9 cellular contexts compared by ENCODE assay signal in the genomic region with DNA sequence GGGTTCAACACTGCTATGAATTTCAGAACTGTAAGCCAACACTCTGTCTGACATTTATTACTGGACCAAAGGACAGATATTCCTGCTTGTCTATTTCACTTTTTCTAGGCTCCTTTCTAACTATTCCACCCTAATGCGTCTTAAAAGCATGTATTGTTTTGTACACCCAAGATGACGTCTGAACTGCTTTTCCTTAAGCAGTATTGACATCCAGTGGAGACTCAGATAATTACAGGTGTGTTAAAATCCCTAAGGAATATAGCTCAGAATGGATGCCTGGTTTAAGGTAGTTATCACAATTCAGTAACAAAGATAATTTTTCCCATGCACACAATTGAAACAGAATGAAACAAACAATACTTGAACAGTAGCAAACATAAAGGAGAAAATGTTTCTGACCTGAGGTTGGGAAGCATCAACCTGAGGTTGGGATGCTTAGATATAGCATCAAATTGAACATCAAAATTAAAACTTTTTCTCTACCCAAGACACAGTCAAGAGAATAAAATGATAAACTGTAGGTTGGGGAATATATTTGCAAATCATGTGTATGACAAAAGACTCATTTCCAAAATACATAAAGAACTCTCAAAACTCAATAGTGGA.
DNase-seq lines count a peak whose midpoint lies in the region; ATAC-seq and TF ChIP-seq lines count a peak whose summit lies in the region.
"Had no signal": no experiment of that assay in that cellular context is flagged by ENCODE, and none has a peak within 500 bp of the region (broad histone marks: within the 10 kb centered on the region; RNA-seq: fewer than 3 reads in every experiment).

No MANE protein-coding gene starts in this region.

- peak in 1 of 2 donors; percentile 72 for ATAC-seq in upper lobe of left lung (ENCODE audit: low FRiP score in 2 of 2)
- ATAC-seq in HG02588 (IDR thresholded peaks at IDR 0.05; ENCODE audit: unreplicated experiment) = no peak
- no peak for ATAC-seq in activated CD4-positive, CD25-positive, alpha-beta regulatory T cell treated with anti-CD3 and anti-CD28 coated beads, Interleukin-2, amount 50 U/mL, for 24 hours

- H2AFZ ChIP-seq in hepatocyte = peak overlapping the region; percentile 8

- H3K4me3 ChIP-seq in WERI-Rb-1 (ENCODE audit: low read depth, low read length) = no peak overlapping the region
- H3K4me3 ChIP-seq in hepatocyte = no peak overlapping the region
- H3K4me3 ChIP-seq in upper lobe of left lung = no peak overlapping the region
- H3K4me3 ChIP-seq: BLaER1 had no signal

- no peaks in the 10 kb centered on the region for H3K36me3 Mint-ChIP-seq in activated CD4-positive, alpha-beta T cell treated with anti-CD3 and anti-CD28 coated beads, Interleukin-2, amount 10 ng/mL, durations not matched to agents 7 days and 5 days (ENCODE audit: low read depth)

- TF ChIP-seq EP300 in upper lobe of left lung (IDR thresholded peaks at IDR 0.05) = no peak

- no peak overlapping the region for H3K27ac ChIP-seq in WERI-Rb-1
- H3K27ac ChIP-seq in hepatocyte = no peak overlapping the region
- no peak overlapping the region for H3K27ac ChIP-seq in upper lobe of left lung
- H3K27ac ChIP-seq: BLaER1 had no signal

- CTCF ChIA-PET in activated CD4-positive, alpha-beta T cell treated with anti-CD3 and anti-CD28 coated beads, Interleukin-2, amount 10 ng/mL, durations not matched to agents 7 days and 5 days (lab: Charles Lee) = no interaction called here

- no peaks in the 10 kb centered on the region for H4K20me1 ChIP-seq in hepatocyte (ENCODE audit: insufficient read depth, poor library complexity, severe bottlenecking)
- H4K20me1 ChIP-seq: BLaER1 had no signal

- no peaks in the 10 kb centered on the region for H3K79me2 ChIP-seq in hepatocyte

- peaks cover 2% of the 10 kb centered on the region for H3K4me1 Mint-ChIP-seq in activated CD4-positive, alpha-beta T cell treated with anti-CD3 and anti-CD28 coated beads, Interleukin-2, amount 10 ng/mL, durations not matched to agents 7 days and 5 days

- TF ChIP-seq POLR2A in upper lobe of left lung (IDR thresholded peaks at IDR 0.05) = no peak

- no peaks in the 10 kb centered on the region for H3K36me3 ChIP-seq in WERI-Rb-1
- no peaks in the 10 kb centered on the region for H3K36me3 ChIP-seq in hepatocyte (replicated peaks; ENCODE audit: insufficient read depth, low read depth)
- no peaks in the 10 kb centered on the region for H3K36me3 ChIP-seq in upper lobe of left lung
- H3K36me3 ChIP-seq: BLaER1 had no signal

- H3K27ac Mint-ChIP-seq in activated CD4-positive, alpha-beta T cell treated with anti-CD3 and anti-CD28 coated beads, Interleukin-2, amount 10 ng/mL, durations not matched to agents 7 days and 5 days = no peak overlapping the region

- H3K9me3 ChIP-seq in WERI-Rb-1 (ENCODE audit: severe bottlenecking) = no peaks in the 10 kb centered on the region
- no peaks in the 10 kb centered on the region for H3K9me3 ChIP-seq in hepatocyte (ENCODE audit: low read depth)
- peaks cover 0 to 4% (median 0%) of the 10 kb centered on the region in 4 donors for H3K9me3 ChIP-seq in upper lobe of left lung
- H3K9me3 ChIP-seq: BLaER1 had no signal

- H3K4me1 ChIP-seq in hepatocyte (ENCODE audit: insufficient read depth) (no peaks in the 10 kb centered on the region), upper lobe of left lung (peaks cover 0 to 4% (median 0%) of the 10 kb centered on the region in 4 donors)

- H3K9me3 Mint-ChIP-seq in activated CD4-positive, alpha-beta T cell treated with anti-CD3 and anti-CD28 coated beads, Interleukin-2, amount 10 ng/mL, durations not matched to agents 7 days and 5 days = no peaks in the 10 kb centered on the region

- peak overlapping the region; percentile 18 for H3K4me2 ChIP-seq in hepatocyte
- H3K4me2 ChIP-seq: BLaER1 had no signal

- H3K4me3 Mint-ChIP-seq in activated CD4-positive, alpha-beta T cell treated with anti-CD3 and anti-CD28 coated beads, Interleukin-2, amount 10 ng/mL, durations not matched to agents 7 days and 5 days = no peak overlapping the region

- H3K27me3 Mint-ChIP-seq in activated CD4-positive, alpha-beta T cell treated with anti-CD3 and anti-CD28 coated beads, Interleukin-2, amount 10 ng/mL, durations not matched to agents 7 days and 5 days = no peaks in the 10 kb centered on the region

- no peaks in the 10 kb centered on the region for H3K27me3 ChIP-seq in WERI-Rb-1 (ENCODE audit: insufficient read depth, low read depth, severe bottlenecking)
- no peaks in the 10 kb centered on the region for H3K27me3 ChIP-seq in hepatocyte
- no peaks in the 10 kb centered on the region for H3K27me3 ChIP-seq in upper lobe of left lung
- H3K27me3 ChIP-seq: BLaER1 had no signal

- 17% methylated on average over 2 of the region's 2 CpGs for WGBS in hepatocyte (ENCODE audit: low lambda C conversion rate, missing lambda C conversion rate)
- 25 to 36% methylated on average over 2 of the region's 2 CpGs for WGBS in upper lobe of left lung, 2 donors

- POLR2A ChIA-PET in activated CD4-positive, alpha-beta T cell treated with anti-CD3 and anti-CD28 coated beads, Interleukin-2, amount 10 ng/mL, durations not matched to agents 7 days and 5 days (lab: Charles Lee) = no interaction called here

- TF ChIP-seq CTCF in WERI-Rb-1 (IDR thresholded peaks at IDR 0.05; ENCODE audit: low read depth, low read length) (0 out of 2 replicates have a peak, but pooled peaks have one; percentile 29), hepatocyte (IDR thresholded peaks at IDR 0.05; ENCODE audit: poor library complexity) (peak; percentile 62), upper lobe of left lung (IDR thresholded peaks at IDR 0.05) (peak; percentile 20 to 74 (median 48))

- H3K9me2 ChIP-seq in hepatocyte (replicated peaks; ENCODE audit: insufficient read depth) = no peaks in the 10 kb centered on the region

- DNase-seq in NCI-H2081 (lab: John Stamatoyannopoulos, UW) (peak; percentile 3 to 52), NCI-H2081 treated with DMSO at 0.1 percent for 48 hours (lab: John Stamatoyannopoulos, UW) (no peak), WERI-Rb-1 (no peak), hepatocyte (ENCODE audit: low spot score) (peak; percentile 57), upper lobe of left lung (no peak)
- no peak for DNase-seq in activated CD4-positive, alpha-beta T cell treated with anti-CD3 and anti-CD28 coated beads, Interleukin-2, amount 10 ng/mL, durations not matched to agents 7 days and 5 days

Comparison
In these comparisons a context has a peak if more than half of its experiments do, and no peak if none do; other contexts are left out.
1. DNase-seq: peak in NCI-H2081 (2 of 2) and hepatocyte (single experiment); none in NCI-H2081 treated with DMSO at 0.1 percent for 48 hours (single experiment), WERI-Rb-1 (single experiment), upper lobe of left lung (0 of 2) and activated CD4-positive, alpha-beta T cell treated with anti-CD3 and anti-CD28 coated beads, Interleukin-2, amount 10 ng/mL, durations not matched to agents 7 days and 5 days (single experiment).
2. Peak in every context shown above with its lines, with median percentiles within 50 percentile points of each other: CTCF ChIP-seq.